12 cellular contexts compared by ENCODE assay signal in the genomic region with DNA sequence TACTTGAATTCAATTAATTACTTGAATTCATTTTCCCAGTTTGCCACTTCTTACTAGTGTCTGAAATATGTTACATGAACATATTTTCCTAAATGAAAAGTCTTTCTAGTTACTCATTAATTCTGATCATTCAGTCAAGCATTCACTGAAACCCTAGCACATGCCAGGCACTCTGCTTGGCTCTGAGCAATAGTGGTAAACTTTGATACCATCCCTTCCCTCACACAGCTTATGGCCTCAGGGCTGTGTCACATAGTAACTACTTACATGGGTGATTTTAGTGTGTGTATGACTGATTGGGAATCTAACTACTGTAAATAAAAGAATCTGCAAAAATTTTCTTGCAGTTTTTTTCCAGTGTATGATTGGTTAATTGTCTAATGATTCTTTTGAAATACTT. TPM values are rescaled to one million over a fixed set of nuclear protein-coding genes. Genes with fewer than 3 reads are reported as not detected.
DNase-seq lines count a peak whose midpoint lies in the region; ATAC-seq and TF ChIP-seq lines count a peak whose summit lies in the region.
"Had no signal": no experiment of that assay in that cellular context is flagged by ENCODE, and none has a peak within 500 bp of the region (broad histone marks: within the 10 kb centered on the region; RNA-seq: fewer than 3 reads in every experiment).

No MANE protein-coding gene starts in this region.

- no peak overlapping the region for H3K9ac ChIP-seq in PC-3 (ENCODE audit: low read length)

- no peaks in the 10 kb centered on the region for H3K9me2 ChIP-seq in PC-3 (replicated peaks; ENCODE audit: low read length)

- peaks cover 20% of the 10 kb centered on the region for H3K36me3 Mint-ChIP-seq in activated CD4-positive, alpha-beta T cell treated with anti-CD3 and anti-CD28 coated beads, Interleukin-2, amount 10 ng/mL, durations not matched to agents 24 days and 14 days (ENCODE audit: low read depth)

- H3K27me3 Mint-ChIP-seq in activated CD4-positive, alpha-beta T cell treated with anti-CD3 and anti-CD28 coated beads, Interleukin-2, amount 10 ng/mL, durations not matched to agents 24 days and 14 days = no peaks in the 10 kb centered on the region

- POLR2A ChIA-PET in PC-3 (lab: Charles Lee; ENCODE audit: unreplicated experiment) = no interaction called here

- no peaks in the 10 kb centered on the region for H3K27me3 ChIP-seq in PC-3 (ENCODE audit: low read length)
- H3K27me3 ChIP-seq: right atrium auricular region had no signal

- BruUV-seq in PC-3 (replicated peaks; lab: Mats Ljungman, UMichigan) = no TSS peak

- CTCF ChIA-PET in PC-3 (lab: Charles Lee) = no interaction called here

- H3K4me1 ChIP-seq in PC-3 (ENCODE audit: insufficient read depth, low read length) = no peaks in the 10 kb centered on the region; the same call in 1 of the 2 replicates

- no peaks in the 10 kb centered on the region for H3F3A ChIP-seq in PC-3 (ENCODE audit: low read length, unreplicated experiment)

- no peak overlapping the region for H3K4me3 Mint-ChIP-seq in activated CD4-positive, alpha-beta T cell treated with anti-CD3 and anti-CD28 coated beads, Interleukin-2, amount 10 ng/mL, durations not matched to agents 24 days and 14 days
- H3K4me3 Mint-ChIP-seq: activated T-helper 1 cell treated with anti-CD3 and anti-CD28 coated beads, Interleukin-12 subunit alpha, Interleukin-12 subunit beta, Interleukin-2, Interleukin-4 antibody, amounts not matched to agents 30 ng/mL and 10 ng/mL and 1 ng/mL, durations not matched to agents 14 hours and 24 hours and 36 hours had no signal

- no peak for TF ChIP-seq CTCF in PC-3 (conservative IDR thresholded peaks at IDR 0.05; ENCODE audit: low read depth, low read length)

- H3K4me1 Mint-ChIP-seq in activated CD4-positive, alpha-beta T cell treated with anti-CD3 and anti-CD28 coated beads, Interleukin-2, amount 10 ng/mL, durations not matched to agents 24 days and 14 days = peaks cover 34% of the 10 kb centered on the region

- H3K4me3 ChIP-seq in PC-3 (ENCODE audit: low read length) = no peak overlapping the region
- H3K4me3 ChIP-seq: right atrium auricular region had no signal

- no peak overlapping the region for H3K4me2 ChIP-seq in PC-3 (ENCODE audit: low read length)

- H2AFZ ChIP-seq in PC-3 (ENCODE audit: low read length) = no peak overlapping the region

- no peaks in the 10 kb centered on the region for H3K9me3 ChIP-seq in PC-3 (ENCODE audit: low read length)
- H3K9me3 ChIP-seq: right atrium auricular region had no signal

- peaks cover 4% of the 10 kb centered on the region; the same call in 1 of the 2 replicates for H4K20me1 ChIP-seq in PC-3 (ENCODE audit: low read length)

- peaks cover 63% of the 10 kb centered on the region for H3K79me2 ChIP-seq in PC-3 (ENCODE audit: low read length)

- H3K27ac ChIP-seq in PC-3 (ENCODE audit: low read length) = no peak overlapping the region
- H3K27ac ChIP-seq: right atrium auricular region had no signal

- no peak overlapping the region for H3K27ac Mint-ChIP-seq in activated CD4-positive, alpha-beta T cell treated with anti-CD3 and anti-CD28 coated beads, Interleukin-2, amount 10 ng/mL, durations not matched to agents 24 days and 14 days
- H3K27ac Mint-ChIP-seq: activated T-helper 1 cell treated with anti-CD3 and anti-CD28 coated beads, Interleukin-12 subunit alpha, Interleukin-12 subunit beta, Interleukin-2, Interleukin-4 antibody, amounts not matched to agents 30 ng/mL and 10 ng/mL and 1 ng/mL, durations not matched to agents 14 hours and 24 hours and 36 hours had no signal

- DNase-seq in EH (ENCODE audit: low read depth) = peak; percentile 78
- DNase-seq in PC-3 = peak; percentile 7
- no peak for DNase-seq in left lobe of liver (ENCODE audit: low spot score)
- DNase-seq in islet precursor cell = no peak
- DNase-seq in stimulated activated CD4-positive, alpha-beta T cell treated with anti-CD3 and anti-CD28 coated beads, Interleukin-4, amount 100 ng/mL, for 1 hour = no peak
- no peak for DNase-seq in activated CD4-positive, alpha-beta T cell treated with anti-CD3 and anti-CD28 coated beads, Interleukin-2, amount 10 ng/mL, durations not matched to agents 24 days and 14 days
- no peak for DNase-seq in CD1c-positive myeloid dendritic cell (ENCODE audit: extremely low spot score)
- DNase-seq: NCI-H1417, T1000 had no signal

- no peaks in the 10 kb centered on the region for H3K9me3 Mint-ChIP-seq in activated CD4-positive, alpha-beta T cell treated with anti-CD3 and anti-CD28 coated beads, Interleukin-2, amount 10 ng/mL, durations not matched to agents 24 days and 14 days
- H3K9me3 Mint-ChIP-seq: activated T-helper 1 cell treated with anti-CD3 and anti-CD28 coated beads, Interleukin-12 subunit alpha, Interleukin-12 subunit beta, Interleukin-2, Interleukin-4 antibody, amounts not matched to agents 30 ng/mL and 10 ng/mL and 1 ng/mL, durations not matched to agents 14 hours and 24 hours and 36 hours had no signal

- ATAC-seq in GM21381 (IDR thresholded peaks at IDR 0.05; ENCODE audit: unreplicated experiment) (peak; percentile 46), PC-3 (no peak), left lobe of liver (peak; percentile 94)

- H3K36me3 ChIP-seq in PC-3 (ENCODE audit: low read depth, low read length) = no peaks in the 10 kb centered on the region
- H3K36me3 ChIP-seq: right atrium auricular region had no signal

- intact Hi-C loops in PC-3 (cut with micrococcal nuclease) = no loop called here
- intact Hi-C loops in activated CD4-positive, alpha-beta T cell treated with anti-CD3 and anti-CD28 coated beads, Interleukin-2, amount 10 ng/mL, durations not matched to agents 24 days and 14 days (cut with micrococcal nuclease) = no loop called here

RNA-seq across cellular contexts. Expression of gene METAP1, which starts 32.7 kb away (rescaled TPM):
- total RNA-seq in PC-3 (2014; rRNA removed) (53.9 and 54.8 TPM in 2 replicates), left lobe of liver (14.6 TPM)
- total RNA-seq in activated CD4-positive, alpha-beta T cell treated with anti-CD3 and anti-CD28 coated beads, Interleukin-2, amount 10 ng/mL, durations not matched to agents 24 days and 14 days = 61.2 and 63.3 TPM in 2 replicates

Comparison
In these comparisons a context has a peak if more than half of its experiments do, and no peak if none do; other contexts are left out.
1. DNase-seq: peak in EH (single experiment) and PC-3 (single experiment); none in left lobe of liver (single experiment), islet precursor cell (single experiment), stimulated activated CD4-positive, alpha-beta T cell treated with anti-CD3 and anti-CD28 coated beads, Interleukin-4, amount 100 ng/mL, for 1 hour (single experiment), activated CD4-positive, alpha-beta T cell treated with anti-CD3 and anti-CD28 coated beads, Interleukin-2, amount 10 ng/mL, durations not matched to agents 24 days and 14 days (single experiment) and CD1c-positive myeloid dendritic cell (single experiment).